Comparison of ENCODE assay signal across 18 cellular contexts in the genomic region with DNA sequence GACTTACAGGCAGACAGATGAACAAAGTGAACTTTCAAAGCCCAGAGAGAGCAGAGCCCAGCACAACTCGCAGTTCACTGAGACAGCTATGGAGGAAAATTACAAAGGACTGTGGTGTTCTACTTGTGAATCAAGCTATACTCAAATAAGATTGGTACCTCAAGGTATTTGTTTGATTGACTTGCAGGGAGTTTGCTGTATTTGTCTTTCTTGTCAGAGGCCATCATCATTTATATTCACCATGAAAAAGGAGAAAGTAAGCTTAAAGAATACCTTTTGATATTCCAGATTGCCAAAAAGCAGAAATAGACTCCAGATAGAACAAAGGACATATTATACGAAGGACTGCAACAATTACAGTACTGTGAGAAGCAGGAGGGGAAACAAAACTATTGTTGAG.
DNase-seq lines count a peak whose midpoint lies in the region; ATAC-seq and TF ChIP-seq lines count a peak whose summit lies in the region.
"Had no signal": no experiment of that assay in that cellular context is flagged by ENCODE, and none has a peak within 500 bp of the region (broad histone marks: within the 10 kb centered on the region; RNA-seq: fewer than 3 reads in every experiment).

No MANE protein-coding gene starts in this region.

- no peaks in the 10 kb centered on the region for H3K36me3 ChIP-seq in mammary epithelial cell (ENCODE audit: insufficient read depth, low read length)
- H3K36me3 ChIP-seq: BLaER1 had no signal

- H3K9me3 ChIP-seq in mammary epithelial cell (replicated peaks; ENCODE audit: insufficient read depth, low read length) = no peaks in the 10 kb centered on the region
- H3K9me3 ChIP-seq: BLaER1, Caco-2 had no signal

- TF ChIP-seq CTCF in neural crest cell (conservative IDR thresholded peaks at IDR 0.05) = no peak
- no peak for TF ChIP-seq CTCF in mammary epithelial cell (conservative IDR thresholded peaks at IDR 0.05 in 1 of 2, IDR thresholded peaks at IDR 0.05 in 1 of 2; ENCODE audit: extremely low read depth in 1 of 2, insufficient read depth in 1 of 2, low read depth in 1 of 2, low read length in 2 of 2)

- no peak overlapping the region for H3K9ac ChIP-seq in mammary epithelial cell (ENCODE audit: insufficient read depth, low read length)
- H3K9ac ChIP-seq: BLaER1, GM23248 had no signal

- H3K79me2 ChIP-seq in mammary epithelial cell (ENCODE audit: insufficient read depth, low read length) = no peaks in the 10 kb centered on the region

- dilution Hi-C loops in mammary epithelial cell (cut with HindIII; ENCODE audit: low sequenced_read_pairs) = no loop called here

- H3K4me2 ChIP-seq in mammary epithelial cell (ENCODE audit: insufficient read depth, low read depth, low read length) = no peak overlapping the region
- H3K4me2 ChIP-seq: BLaER1 had no signal

- peaks cover 2% of the 10 kb centered on the region for H3K27me3 ChIP-seq in mammary epithelial cell (ENCODE audit: insufficient read depth, low read length)

- H3K9me3 Mint-ChIP-seq in neural crest cell = peaks cover 6% of the 10 kb centered on the region

- no peak overlapping the region for H3K4me3 ChIP-seq in mammary epithelial cell (replicated peaks in 1 of 3; ENCODE audit: insufficient read depth in 1 of 3, low read depth in 2 of 3, low read length in 3 of 3)
- H3K4me3 ChIP-seq: BLaER1, GM23248 had no signal

- no peak for ATAC-seq in HG03354 (IDR thresholded peaks at IDR 0.05; ENCODE audit: poor library complexity, severe bottlenecking, unreplicated experiment)
- ATAC-seq in GM18873 (IDR thresholded peaks at IDR 0.05; ENCODE audit: low FRiP score, unreplicated experiment) = no peak
- ATAC-seq: CD8-positive, alpha-beta T cell; HCT116 had no signal

- 43% methylated on average over 2 of the region's 2 CpGs for WGBS in mammary epithelial cell (ENCODE audit: low coverage, missing lambda C conversion rate)

- H3K4me1 ChIP-seq in mammary epithelial cell (ENCODE audit: insufficient read depth, low read length) = no peaks in the 10 kb centered on the region
- H3K4me1 ChIP-seq: BLaER1, Caco-2 had no signal

- DNase-seq in globus pallidus (ENCODE audit: low spot score) = peak; percentile 54
- DNase-seq in neural crest cell (ENCODE audit: low read depth, low spot score) = no peak
- peak; percentile 72 for DNase-seq in pons (ENCODE audit: low spot score)
- DNase-seq in DMS153 (lab: John Stamatoyannopoulos, UW) = no peak
- no peak for DNase-seq in mammary epithelial cell
- DNase-seq: Caco-2; CD4-positive, CD25-positive, alpha-beta regulatory T cell; CD8-positive, alpha-beta T cell; DMS79 treated with DMSO at 0.1 percent for 48 hours; GF-D8; GM23248; H7 had no signal

- H3K27ac Mint-ChIP-seq in neural crest cell (ENCODE audit: unreplicated experiment) = peak overlapping the region; percentile 47
- H3K27ac Mint-ChIP-seq: B cell; CD4-positive, CD25-positive, alpha-beta regulatory T cell; CD8-positive, alpha-beta T cell had no signal

- no peak overlapping the region for H2AFZ ChIP-seq in mammary epithelial cell (ENCODE audit: low read depth, low read length)
- H2AFZ ChIP-seq: GM23248 had no signal

- intact Hi-C loops in mammary epithelial cell (cut with micrococcal nuclease) = no loop called here

- in situ Hi-C loops in mammary epithelial cell (cut with MboI; ENCODE audit: low sequenced_read_pairs in 2 of 2) = no loop called here

- H3K4me3 Mint-ChIP-seq in neural crest cell = peak overlapping the region; percentile 4
- H3K4me3 Mint-ChIP-seq: B cell; CD4-positive, CD25-positive, alpha-beta regulatory T cell; CD8-positive, alpha-beta T cell had no signal

- no TSS peak for BruUV-seq in mammary epithelial cell (replicated peaks; lab: Mats Ljungman, UMichigan)

- H3K27ac ChIP-seq in mammary epithelial cell (ENCODE audit: insufficient read depth, low read depth, low read length) = no peak overlapping the region
- H3K27ac ChIP-seq: BLaER1, C4-2B, GM23248 had no signal

- CTCF ChIA-PET in mammary epithelial cell (lab: Charles Lee; ENCODE audit: low non-redundant PET) = no interaction called here

- peaks cover 41% of the 10 kb centered on the region for H3K4me1 Mint-ChIP-seq in neural crest cell
- H3K4me1 Mint-ChIP-seq: B cell; CD4-positive, CD25-positive, alpha-beta regulatory T cell had no signal

- no peaks in the 10 kb centered on the region for H4K20me1 ChIP-seq in mammary epithelial cell (ENCODE audit: insufficient read depth, low read length)
- H4K20me1 ChIP-seq: BLaER1 had no signal

- no peaks in the 10 kb centered on the region for H3K27me3 Mint-ChIP-seq in neural crest cell (ENCODE audit: low read depth)
- H3K27me3 Mint-ChIP-seq: B cell; CD4-positive, CD25-positive, alpha-beta regulatory T cell had no signal

- H3K36me3 Mint-ChIP-seq in neural crest cell (ENCODE audit: low read depth) = peaks cover 3% of the 10 kb centered on the region
- H3K36me3 Mint-ChIP-seq: CD4-positive, CD25-positive, alpha-beta regulatory T cell; CD8-positive, alpha-beta T cell had no signal

Comparison
In these comparisons a context has a peak if more than half of its experiments do, and no peak if none do; other contexts are left out.
1. DNase-seq: peak in globus pallidus (single experiment) and pons (single experiment); none in neural crest cell (single experiment), DMS153 (single experiment) and mammary epithelial cell (single experiment).